8 cellular contexts compared by ENCODE assay signal in genomic region chr1:54965624-54966340, GRCh38. TPM values are rescaled to one million over a fixed set of nuclear protein-coding genes. Genes with fewer than 3 reads are reported as not detected.
DNase-seq lines count a peak whose midpoint lies in the region; ATAC-seq and TF ChIP-seq lines count a peak whose summit lies in the region.

No MANE protein-coding gene starts in this region.

- no peaks in the 10 kb centered on the region for H3K27me3 Mint-ChIP-seq in Calu3 (ENCODE audit: unreplicated experiment)

- ATAC-seq in GM19395 (IDR thresholded peaks at IDR 0.05; ENCODE audit: unreplicated experiment) (peak; percentile 89), HG03378 (IDR thresholded peaks at IDR 0.05; ENCODE audit: unreplicated experiment) (peak; percentile 97), SK-N-SH treated with all-trans-retinoic acid at 6 μM for 48 hours (peak; percentile 51), left cardiac atrium (peak in 1 of 2 donors; percentile 77)

- peaks cover 31% of the 10 kb centered on the region for H3K4me1 Mint-ChIP-seq in Calu3 (ENCODE audit: low read depth, unreplicated experiment)

- CTCF ChIA-PET in Calu3 (lab: Charles Lee) = interaction anchor here (1.3 kb wide), 1 partner anchor 21 kb away, joined by 4 read pairs; no protein-coding TSS in a partner anchor

- H3K36me3 Mint-ChIP-seq in Calu3 (ENCODE audit: insufficient read depth, unreplicated experiment) = no peaks in the 10 kb centered on the region

- H3K4me3 Mint-ChIP-seq in Calu3 (ENCODE audit: low read depth, unreplicated experiment) = no peak overlapping the region

- DNase-seq in AG08396 (ENCODE audit: low spot score) = peak; percentile 12
- peak; percentile 69 for DNase-seq in left cardiac atrium
- no peak for DNase-seq in NCI-H526 (lab: John Stamatoyannopoulos, UW)
- DNase-seq in Calu3 = no peak
- DNase-seq in hepatic stellate cell (ENCODE audit: low spot score) = no peak

- H3K9me3 Mint-ChIP-seq in Calu3 (ENCODE audit: low read depth, unreplicated experiment) = no peaks in the 10 kb centered on the region

- TF ChIP-seq CTCF in Calu3 (IDR thresholded peaks at IDR 0.05; ENCODE audit: unreplicated experiment) = no peak

- no TSS peak for BruUV-seq in Calu3 (replicated peaks; lab: Mats Ljungman, UMichigan)

- intact Hi-C loops in left cardiac atrium (cut with DNase I) = no loop called here
- intact Hi-C loops in Calu3 (cut with micrococcal nuclease; ENCODE audit: unreplicated experiment) = no loop called here

- H3K27ac Mint-ChIP-seq in Calu3 (ENCODE audit: unreplicated experiment) = no peak overlapping the region

TF ChIP-seq in SK-N-SH treated with all-trans-retinoic acid at 6 μM for 48 hours, 23 proteins besides CTCF, POLR2A, EP300 and RAD21:
- TF ChIP-seq PPARA (CRISPR knock-in tag; IDR thresholded peaks at IDR 0.05; ENCODE audit: borderline replicate concordance) (no peak), ZC3H10 (CRISPR knock-in tag; IDR thresholded peaks at IDR 0.05) (no peak), GLIS3 (CRISPR knock-in tag; IDR thresholded peaks at IDR 0.05) (no peak), SNAI2 (CRISPR knock-in tag; IDR thresholded peaks at IDR 0.05) (no peak), TCF4 (CRISPR knock-in tag; IDR thresholded peaks at IDR 0.05; ENCODE audit: borderline replicate concordance) (no peak), CSDC2 (CRISPR knock-in tag; IDR thresholded peaks at IDR 0.05) (no peak), ZNF565 (CRISPR knock-in tag; conservative IDR thresholded peaks at IDR 0.05; ENCODE audit: low read depth) (no peak)

RNA-seq across cellular contexts. Expression of gene TMEM61, which starts 14.6 kb away (rescaled TPM):
- under 1 TPM; 0.24 to 0.27 TPM for total RNA-seq in left cardiac atrium
- 0.45 TPM in 1 of 2 replicates, not detected in the other for total RNA-seq in Calu3 (2022)

RNA-seq across cellular contexts. Expression of gene BSND, which starts 33.0 kb away (rescaled TPM):
- total RNA-seq in left cardiac atrium (not detected), Calu3 (2022) (not detected in 2 replicates)

Comparison
In these comparisons a context has a peak if more than half of its experiments do, and no peak if none do; other contexts are left out.
1. DNase-seq: peak in AG08396 (single experiment) and left cardiac atrium (single experiment); none in NCI-H526 (0 of 2), Calu3 (single experiment) and hepatic stellate cell (single experiment).